28 cellular contexts compared by ENCODE assay signal in genomic region chr10:84147347-84147746, GRCh38. TPM values are rescaled to one million over a fixed set of nuclear protein-coding genes. Genes with fewer than 3 reads are reported as not detected.
"Had no signal": no experiment of that assay in that cellular context is flagged by ENCODE, and none has a peak within 500 bp of the region (broad histone marks: within the 10 kb centered on the region; RNA-seq: fewer than 3 reads in every experiment).

No MANE protein-coding gene starts in this region.

- H3K4me3 ChIP-seq: adrenal gland, MG63, SJCRH30, SK-N-MC had no signal

- H3K27ac Mint-ChIP-seq: activated B cell treated with CpG ODN at 0.5 μM for 24 hours; activated CD4-positive, alpha-beta memory T cell treated with anti-CD3 and anti-CD28 coated beads for 36 hours; activated naive CD8-positive, alpha-beta T cell treated with anti-CD3 and anti-CD28 coated beads, Interleukin-2, amount 10 ng/mL, durations not matched to agents 7 days and 5 days; brain had no signal

- FAIRE-seq: bronchial epithelial cell had no signal

- H3K4me3 Mint-ChIP-seq: activated B cell treated with CpG ODN at 0.5 μM for 24 hours; activated CD4-positive, alpha-beta memory T cell treated with anti-CD3 and anti-CD28 coated beads for 36 hours; activated naive CD8-positive, alpha-beta T cell treated with anti-CD3 and anti-CD28 coated beads, Interleukin-2, amount 10 ng/mL, durations not matched to agents 7 days and 5 days; brain had no signal

- DNase-seq: activated B cell treated with CpG ODN at 0.5 μM for 24 hours; activated CD4-positive, alpha-beta memory T cell treated with anti-CD3 and anti-CD28 coated beads for 36 hours; activated CD4-positive, alpha-beta T cell treated with anti-CD3 and anti-CD28 coated beads for 4 hours; activated CD4-positive, alpha-beta T cell treated with anti-CD3 and anti-CD28 coated beads, Interleukin-2, amount 50 U/mL, for 1 hour; activated CD4-positive, CD25-positive, alpha-beta regulatory T cell treated with anti-CD3 and anti-CD28 coated beads, Interleukin-2, amount 50 U/mL, for 72 hours; activated CD8-positive, alpha-beta memory T cell treated with anti-CD3 and anti-CD28 coated beads, Interleukin-2, amount 50 U/mL, for 4 hours; activated effector memory CD4-positive, alpha-beta T cell treated with anti-CD3 and anti-CD28 coated beads, Interleukin-2, amount 50 U/mL, for 16 hours; activated naive CD4-positive, alpha-beta T cell; activated naive CD4-positive, alpha-beta T cell treated with anti-CD3 and anti-CD28 coated beads, Interleukin-2, amount 50 U/mL, for 16 hours; activated naive CD8-positive, alpha-beta T cell treated with anti-CD3 and anti-CD28 coated beads, Interleukin-2, amount 10 ng/mL, durations not matched to agents 7 days and 5 days; cerebellar nuclear complex; MG63; NCI-H1048; NCI-H1436; NCI-H1930; NCI-H2081 treated with DMSO at 0.1 percent for 48 hours; NCI-H226; NCI-H446 treated with DMSO at 0.1 percent for 48 hours; SHP77; T-helper 9 cell had no signal

- H3K27me3 ChIP-seq: adrenal gland, MG63, SJCRH30 had no signal

- H3K27me3 Mint-ChIP-seq: activated B cell treated with CpG ODN at 0.5 μM for 24 hours; activated CD4-positive, alpha-beta memory T cell treated with anti-CD3 and anti-CD28 coated beads for 36 hours; activated naive CD8-positive, alpha-beta T cell treated with anti-CD3 and anti-CD28 coated beads, Interleukin-2, amount 10 ng/mL, durations not matched to agents 7 days and 5 days; brain had no signal

- H3K4me1 ChIP-seq: adrenal gland, SJCRH30 had no signal

- H3K27ac ChIP-seq: adrenal gland, SJCRH30, SK-N-MC, VCaP had no signal

- H3K9me3 ChIP-seq: adrenal gland, MG63, SJCRH30 had no signal

- ATAC-seq: Panc1 had no signal

- H3K4me1 Mint-ChIP-seq: brain had no signal

- H3K9me3 Mint-ChIP-seq: activated B cell treated with CpG ODN at 0.5 μM for 24 hours; activated CD4-positive, alpha-beta memory T cell treated with anti-CD3 and anti-CD28 coated beads for 36 hours; activated naive CD8-positive, alpha-beta T cell treated with anti-CD3 and anti-CD28 coated beads, Interleukin-2, amount 10 ng/mL, durations not matched to agents 7 days and 5 days; brain had no signal

RNA-seq across cellular contexts. Expression of gene GPR15LG, which starts 26.3 kb away (rescaled TPM):
- total RNA-seq: activated B cell treated with CpG ODN at 0.5 μM for 24 hours; activated CD4-positive, alpha-beta memory T cell treated with anti-CD3 and anti-CD28 coated beads for 36 hours; activated naive CD8-positive, alpha-beta T cell treated with anti-CD3 and anti-CD28 coated beads, Interleukin-2, amount 10 ng/mL, durations not matched to agents 7 days and 5 days; RPMI7951; SJCRH30 had no signal
- polyA plus RNA-seq: adrenal gland had no signal

RNA-seq across cellular contexts. Expression of gene CDHR1, which starts 47.0 kb away (rescaled TPM):
- total RNA-seq: RPMI7951 had no signal
